In the genomic region with DNA sequence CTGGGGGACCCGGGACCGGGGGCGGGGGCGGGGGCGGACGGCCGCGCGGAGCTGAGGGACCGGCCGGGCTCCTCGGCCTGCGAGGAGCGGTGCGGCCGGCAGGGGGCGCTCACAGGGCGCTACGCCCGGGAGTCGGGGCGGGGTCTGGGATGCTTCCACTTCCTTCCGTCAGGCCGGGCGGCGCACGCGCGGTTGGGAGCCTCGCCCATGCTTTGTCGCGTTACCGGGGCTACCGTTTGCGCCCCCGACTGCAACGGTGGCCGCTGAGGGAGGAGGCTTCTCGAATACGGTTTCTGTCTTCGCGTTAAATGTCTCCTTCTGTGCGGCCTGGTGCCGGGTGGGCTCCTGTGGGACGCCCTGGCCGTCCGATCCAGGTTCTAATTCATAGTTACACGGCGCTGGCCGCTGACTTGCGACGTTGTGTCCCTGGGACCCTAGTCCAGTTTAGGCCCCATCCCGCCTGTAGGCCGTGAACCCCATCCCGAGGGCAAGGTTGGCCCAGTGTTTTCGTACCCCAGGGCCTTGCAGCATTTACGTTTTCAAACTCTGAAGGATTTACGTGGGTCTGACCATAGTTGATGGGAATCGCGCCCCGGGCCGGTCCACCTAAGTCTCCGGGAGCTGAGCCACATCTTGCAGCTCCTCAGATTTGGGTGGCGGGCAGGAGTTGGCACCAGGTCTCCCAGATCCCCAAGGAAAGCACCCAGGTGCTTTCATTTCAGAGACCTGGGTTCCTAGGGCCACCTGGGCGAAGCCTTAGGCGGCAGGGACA, we compare ENCODE assay signal across 1 cellular context.
TF ChIP-seq lines count a peak whose summit lies in the region.

No MANE protein-coding gene starts in this region.

TF ChIP-seq in SK-N-SH treated with all-trans-retinoic acid at 6 μM for 48 hours, 23 proteins besides CTCF, POLR2A, EP300 and RAD21 (continued from another document):
- TF ChIP-seq, protein P1, sequence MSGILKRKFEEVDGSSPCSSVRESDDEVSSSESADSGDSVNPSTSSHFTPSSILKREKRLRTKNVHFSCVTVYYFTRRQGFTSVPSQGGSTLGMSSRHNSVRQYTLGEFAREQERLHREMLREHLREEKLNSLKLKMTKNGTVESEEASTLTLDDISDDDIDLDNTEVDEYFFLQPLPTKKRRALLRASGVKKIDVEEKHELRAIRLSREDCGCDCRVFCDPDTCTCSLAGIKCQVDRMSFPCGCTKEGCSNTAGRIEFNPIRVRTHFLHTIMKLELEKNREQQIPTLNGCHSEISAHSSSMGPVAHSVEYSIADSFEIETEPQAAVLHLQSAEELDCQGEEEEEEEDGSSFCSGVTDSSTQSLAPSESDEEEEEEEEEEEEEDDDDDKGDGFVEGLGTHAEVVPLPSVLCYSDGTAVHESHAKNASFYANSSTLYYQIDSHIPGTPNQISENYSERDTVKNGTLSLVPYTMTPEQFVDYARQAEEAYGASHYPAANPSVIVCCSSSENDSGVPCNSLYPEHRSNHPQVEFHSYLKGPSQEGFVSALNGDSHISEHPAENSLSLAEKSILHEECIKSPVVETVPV (CRISPR knock-in tag; IDR thresholded peaks at IDR 0.05), result no peak
TF ChIP-seq in SK-N-SH treated with all-trans-retinoic acid at 6 μM for 48 hours: peak in this region for 0.
